In genomic region chr18:46133534-46133933, GRCh38 we compare ENCODE assay signal across 30 cellular contexts.
"Had no signal": no experiment of that assay in that cellular context is flagged by ENCODE, and none has a peak within 500 bp of the region (broad histone marks: within the 10 kb centered on the region; RNA-seq: fewer than 3 reads in every experiment).

No MANE protein-coding gene starts in this region.

- DNase-seq: activated CD4-positive, alpha-beta memory T cell treated with anti-CD3 and anti-CD28 coated beads for 36 hours; activated CD4-positive, alpha-beta T cell treated with anti-CD3 and anti-CD28 coated beads for 36 hours; activated CD4-positive, alpha-beta T cell treated with anti-CD3 and anti-CD28 coated beads, Interleukin-2, amount 10 ng/mL, durations not matched to agents 24 days and 14 days; activated CD4-positive, CD25-positive, alpha-beta regulatory T cell; activated CD4-positive, CD25-positive, alpha-beta regulatory T cell treated with anti-CD3 and anti-CD28 coated beads, Interleukin-2, amount 50 U/mL, for 72 hours; activated CD8-positive, alpha-beta T cell treated with anti-CD3 and anti-CD28 coated beads, Interleukin-2, amount 10 ng/mL, durations not matched to agents 7 days and 5 days; activated effector memory CD4-positive, alpha-beta T cell treated with Interleukin-2 at 50 U/mL for 16 hours; activated gamma-delta T cell treated with Interleukin-2 at 50 U/mL for 16 hours; activated naive CD4-positive, alpha-beta T cell treated with anti-CD3 and anti-CD28 coated beads, Interleukin-2, amount 50 U/mL, for 16 hours; activated naive CD4-positive, alpha-beta T cell treated with Interleukin-2 at 50 U/mL for 16 hours; activated T-cell treated with anti-CD3 and anti-CD28 coated beads, Interleukin-2, amount 50 U/mL, for 4 hours; amniotic stem cell; anterior cingulate cortex; brain microvascular endothelial cell; dorsolateral prefrontal cortex; effector memory CD4-positive, alpha-beta T cell; endodermal cell; foreskin fibroblast; T-helper 1 cell; T-helper 17 cell; T1000; WERI-Rb-1 had no signal

- H3K27me3 Mint-ChIP-seq: activated CD4-positive, alpha-beta memory T cell treated with anti-CD3 and anti-CD28 coated beads for 36 hours; activated CD4-positive, alpha-beta T cell treated with anti-CD3 and anti-CD28 coated beads for 36 hours; activated CD4-positive, alpha-beta T cell treated with anti-CD3 and anti-CD28 coated beads, Interleukin-2, amount 10 ng/mL, durations not matched to agents 24 days and 14 days; activated naive CD8-positive, alpha-beta T cell; activated T-helper 17 cell treated with anti-CD3 and anti-CD28 coated beads, Interleukin-2, amount 50 U/mL, for 72 hours; central memory CD8-positive, alpha-beta T cell; dendritic cell treated with granulocyte-macrophage colony-stimulating factor and Interleukin-4, amounts not matched to agents 40 ng/mL and 50 ng/mL, for 4 days; T-helper 17 cell had no signal

- FAIRE-seq: bronchial epithelial cell had no signal

- H3K27me3 ChIP-seq: brain microvascular endothelial cell, dorsolateral prefrontal cortex had no signal

- ATAC-seq: activated CD4-positive, alpha-beta T cell treated with anti-CD3 and anti-CD28 coated beads for 36 hours; activated CD8-positive, alpha-beta T cell treated with anti-CD3 and anti-CD28 coated beads, Interleukin-2, amount 10 ng/mL, durations not matched to agents 7 days and 5 days; activated T-cell treated with anti-CD3 and anti-CD28 coated beads, Interleukin-2, amount 50 U/mL, for 4 hours; activated T-helper 17 cell treated with anti-CD3 and anti-CD28 coated beads, Interleukin-2, amount 50 U/mL, for 72 hours; esophagus mucosa; T-helper 17 cell had no signal

- H3K9me3 Mint-ChIP-seq: activated CD4-positive, alpha-beta memory T cell treated with anti-CD3 and anti-CD28 coated beads for 36 hours; activated CD4-positive, alpha-beta T cell treated with anti-CD3 and anti-CD28 coated beads, Interleukin-2, amount 10 ng/mL, durations not matched to agents 24 days and 14 days; activated T-cell treated with anti-CD3 and anti-CD28 coated beads, Interleukin-2, amount 50 U/mL, for 4 hours; activated T-helper 17 cell treated with anti-CD3 and anti-CD28 coated beads, Interleukin-2, amount 50 U/mL, for 72 hours; central memory CD8-positive, alpha-beta T cell; dendritic cell treated with granulocyte-macrophage colony-stimulating factor and Interleukin-4, amounts not matched to agents 40 ng/mL and 50 ng/mL, for 4 days; endodermal cell; T-helper 2 cell treated with Interferon-gamma antibody and Interleukin-4, amounts not matched to agents 5 μg/mL and 100 μg/mL, for 36 hours had no signal

- H3K27ac ChIP-seq: brain microvascular endothelial cell, coronary artery, WERI-Rb-1 had no signal

- H3K27ac Mint-ChIP-seq: activated CD4-positive, alpha-beta memory T cell treated with anti-CD3 and anti-CD28 coated beads for 36 hours; activated CD4-positive, alpha-beta T cell treated with anti-CD3 and anti-CD28 coated beads for 36 hours; activated CD4-positive, alpha-beta T cell treated with anti-CD3 and anti-CD28 coated beads, Interleukin-2, amount 10 ng/mL, durations not matched to agents 24 days and 14 days; activated CD8-positive, alpha-beta T cell treated with anti-CD3 and anti-CD28 coated beads, Interleukin-2, amount 10 ng/mL, durations not matched to agents 7 days and 5 days; activated naive CD8-positive, alpha-beta T cell; activated T-helper 17 cell treated with anti-CD3 and anti-CD28 coated beads, Interleukin-2, amount 50 U/mL, for 72 hours; dendritic cell treated with granulocyte-macrophage colony-stimulating factor and Interleukin-4, amounts not matched to agents 40 ng/mL and 50 ng/mL, for 4 days; endodermal cell; T-helper 2 cell treated with Interferon-gamma antibody and Interleukin-4, amounts not matched to agents 5 μg/mL and 100 μg/mL, for 36 hours had no signal

- H3K4me1 Mint-ChIP-seq: activated CD4-positive, alpha-beta T cell treated with anti-CD3 and anti-CD28 coated beads for 36 hours; activated CD4-positive, alpha-beta T cell treated with anti-CD3 and anti-CD28 coated beads, Interleukin-2, amount 10 ng/mL, durations not matched to agents 24 days and 14 days; activated T-helper 17 cell treated with anti-CD3 and anti-CD28 coated beads, Interleukin-2, amount 50 U/mL, for 72 hours had no signal

- H3K4me3 ChIP-seq: coronary artery, dorsolateral prefrontal cortex had no signal

- H3K4me3 Mint-ChIP-seq: activated CD4-positive, alpha-beta memory T cell treated with anti-CD3 and anti-CD28 coated beads for 36 hours; activated CD4-positive, alpha-beta T cell treated with anti-CD3 and anti-CD28 coated beads for 36 hours; activated CD4-positive, alpha-beta T cell treated with anti-CD3 and anti-CD28 coated beads, Interleukin-2, amount 10 ng/mL, durations not matched to agents 24 days and 14 days; activated CD8-positive, alpha-beta T cell treated with anti-CD3 and anti-CD28 coated beads, Interleukin-2, amount 10 ng/mL, durations not matched to agents 7 days and 5 days; activated naive CD8-positive, alpha-beta T cell; activated T-cell treated with anti-CD3 and anti-CD28 coated beads, Interleukin-2, amount 50 U/mL, for 4 hours; activated T-helper 17 cell treated with anti-CD3 and anti-CD28 coated beads, Interleukin-2, amount 50 U/mL, for 72 hours; central memory CD8-positive, alpha-beta T cell; dendritic cell treated with granulocyte-macrophage colony-stimulating factor and Interleukin-4, amounts not matched to agents 40 ng/mL and 50 ng/mL, for 4 days; endodermal cell; T-helper 17 cell; T-helper 2 cell treated with Interferon-gamma antibody and Interleukin-4, amounts not matched to agents 5 μg/mL and 100 μg/mL, for 36 hours had no signal
